24 cellular contexts compared by ENCODE assay signal in the genomic region with DNA sequence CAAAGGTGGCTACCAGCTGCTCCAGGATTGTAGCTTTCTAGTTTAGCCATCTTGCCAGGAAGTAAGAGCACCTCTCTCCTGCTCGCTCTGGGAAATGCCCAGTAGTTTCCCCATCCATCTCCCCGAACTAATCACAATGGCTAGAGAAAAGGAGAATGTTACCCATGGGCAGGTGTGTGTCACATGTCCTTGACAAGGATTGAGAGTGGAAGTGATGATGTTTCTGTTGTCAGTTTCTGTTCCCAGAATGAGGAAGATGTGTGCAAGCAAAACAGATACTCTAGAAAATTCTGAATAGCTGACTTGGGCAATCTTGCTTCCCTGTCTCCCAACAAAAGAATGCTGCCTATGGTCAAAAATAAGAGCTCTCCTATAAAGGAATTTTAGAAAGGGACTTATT.
DNase-seq lines count a peak whose midpoint lies in the region; ATAC-seq and TF ChIP-seq lines count a peak whose summit lies in the region.
"Had no signal": no experiment of that assay in that cellular context is flagged by ENCODE, and none has a peak within 500 bp of the region (broad histone marks: within the 10 kb centered on the region; RNA-seq: fewer than 3 reads in every experiment).

No MANE protein-coding gene starts in this region.

- H3K9me3 Mint-ChIP-seq in natural killer cell: no peaks in the 10 kb centered on the region

- H3K4me3 ChIP-seq in GM12865 (ENCODE audit: low read depth, low read length) (no peak overlapping the region), left lung (no peak overlapping the region), gastroesophageal sphincter (no peak overlapping the region)
- H3K4me3 ChIP-seq: colonic mucosa, esophagus squamous epithelium, HAP-1, skin epidermis, thoracic aorta had no signal

- TF ChIP-seq EP300 in gastroesophageal sphincter (IDR thresholded peaks at IDR 0.05): no peak

- peak; percentile 10 for DNase-seq in GM12865 (ENCODE audit: low read depth)
- DNase-seq in left lung: no peak
- DNase-seq in UCSD-AML1 (lab: John Stamatoyannopoulos, UW; ENCODE audit: unreplicated experiment): no peak
- no peak for DNase-seq in natural killer cell
- DNase-seq: activated CD8-positive, alpha-beta T cell treated with anti-CD3 and anti-CD28 coated beads, Interleukin-2, amount 10 ng/mL, durations not matched to agents 7 days and 5 days; activated naive CD4-positive, alpha-beta T cell; colonic mucosa; endodermal cell; esophagus squamous epithelium; NCI-H1417; NCI-H526 treated with DMSO at 0.1 percent for 48 hours; OCI-M1; stimulated activated CD4-positive, alpha-beta T cell treated with anti-CD3 and anti-CD28 coated beads, Interleukin-2, amount 100 ng/mL, for 24 hours; stimulated activated naive CD4-positive, alpha-beta T cell had no signal

- H3K27me3 Mint-ChIP-seq in natural killer cell (ENCODE audit: low read depth in 2 of 2): peaks cover 2 to 5% of the 10 kb centered on the region in 2 donors

- H3K36me3 ChIP-seq in left lung (no peaks in the 10 kb centered on the region), gastroesophageal sphincter (no peaks in the 10 kb centered on the region)
- H3K36me3 ChIP-seq: colonic mucosa, esophagus squamous epithelium, HAP-1, neutrophil, thoracic aorta had no signal

- 40% methylated on average over 1 of the region's 2 CpGs; no CpG with 5 or more reads in 1 of the 2 donors for WGBS in gastroesophageal sphincter (ENCODE audit: low coverage in 1 of 2), 2 donors

- H3K27me3 ChIP-seq in left lung (no peaks in the 10 kb centered on the region), gastroesophageal sphincter (no peaks in the 10 kb centered on the region)
- H3K27me3 ChIP-seq: colonic mucosa, esophagus squamous epithelium, neutrophil had no signal

- intact Hi-C loops in left lung (cut with DNase I) (no loop called here), natural killer cell (cut with micrococcal nuclease) (no loop called here)

- ATAC-seq in GM21529 (IDR thresholded peaks at IDR 0.05; ENCODE audit: unreplicated experiment) (peak; percentile 79), HG03442 (IDR thresholded peaks at IDR 0.05; ENCODE audit: unreplicated experiment) (peak; percentile 43), left lung (peak; percentile 45), HG03025 (IDR thresholded peaks at IDR 0.05; ENCODE audit: low FRiP score, unreplicated experiment) (no peak), gastroesophageal sphincter (no peak), natural killer cell (no peak)
- ATAC-seq: activated CD4-positive, CD25-positive, alpha-beta regulatory T cell treated with anti-CD3 and anti-CD28 coated beads, Interleukin-2, amount 50 U/mL, for 24 hours; activated CD8-positive, alpha-beta T cell treated with anti-CD3 and anti-CD28 coated beads, Interleukin-2, amount 10 ng/mL, durations not matched to agents 7 days and 5 days had no signal

- H3K4me3 Mint-ChIP-seq in natural killer cell: no peak overlapping the region
- H3K4me3 Mint-ChIP-seq: activated CD8-positive, alpha-beta T cell treated with anti-CD3 and anti-CD28 coated beads, Interleukin-2, amount 10 ng/mL, durations not matched to agents 7 days and 5 days; CD14-positive monocyte; endodermal cell had no signal

- no peaks in the 10 kb centered on the region for H3K4me1 Mint-ChIP-seq in natural killer cell

- H3K27ac ChIP-seq in left lung (no peak overlapping the region), gastroesophageal sphincter (no peak overlapping the region)
- H3K27ac ChIP-seq: colonic mucosa, esophagus squamous epithelium, neutrophil, skin epidermis, thoracic aorta had no signal

- TF ChIP-seq CTCF in GM12865 (IDR thresholded peaks at IDR 0.05; ENCODE audit: insufficient read depth, low read depth, low read length, missing control alignments): no peak
- no peak for TF ChIP-seq CTCF in left lung (IDR thresholded peaks at IDR 0.05)
- no peak for TF ChIP-seq CTCF in gastroesophageal sphincter (IDR thresholded peaks at IDR 0.05)
- TF ChIP-seq CTCF in natural killer cell (IDR thresholded peaks at IDR 0.05): no peak

- no peak overlapping the region for H3K27ac Mint-ChIP-seq in natural killer cell
- H3K27ac Mint-ChIP-seq: activated CD8-positive, alpha-beta T cell treated with anti-CD3 and anti-CD28 coated beads, Interleukin-2, amount 10 ng/mL, durations not matched to agents 7 days and 5 days; CD14-positive monocyte; endodermal cell had no signal

- TF ChIP-seq POLR2A in gastroesophageal sphincter (IDR thresholded peaks at IDR 0.05): no peak

- H3K4me1 ChIP-seq in left lung (no peaks in the 10 kb centered on the region), gastroesophageal sphincter (no peaks in the 10 kb centered on the region)
- H3K4me1 ChIP-seq: colonic mucosa, esophagus squamous epithelium, HAP-1 had no signal

- H3K9me3 ChIP-seq in left lung (no peaks in the 10 kb centered on the region), gastroesophageal sphincter (peaks cover 0 to 13% (median 0%) of the 10 kb centered on the region in 3 donors)
- H3K9me3 ChIP-seq: colonic mucosa, esophagus squamous epithelium, HAP-1, neutrophil had no signal

- H3K36me3 Mint-ChIP-seq in natural killer cell: no peaks in the 10 kb centered on the region
- H3K36me3 Mint-ChIP-seq: CD14-positive monocyte had no signal

Comparison
In these comparisons a context has a peak if more than half of its experiments do, and no peak if none do; other contexts are left out.
1. ATAC-seq: peak in GM21529 (single experiment), HG03442 (single experiment) and left lung (single experiment); none in HG03025 (single experiment), gastroesophageal sphincter (single experiment) and natural killer cell (0 of 3).